Comparison of ENCODE assay signal across 1 cellular context in the genomic region with DNA sequence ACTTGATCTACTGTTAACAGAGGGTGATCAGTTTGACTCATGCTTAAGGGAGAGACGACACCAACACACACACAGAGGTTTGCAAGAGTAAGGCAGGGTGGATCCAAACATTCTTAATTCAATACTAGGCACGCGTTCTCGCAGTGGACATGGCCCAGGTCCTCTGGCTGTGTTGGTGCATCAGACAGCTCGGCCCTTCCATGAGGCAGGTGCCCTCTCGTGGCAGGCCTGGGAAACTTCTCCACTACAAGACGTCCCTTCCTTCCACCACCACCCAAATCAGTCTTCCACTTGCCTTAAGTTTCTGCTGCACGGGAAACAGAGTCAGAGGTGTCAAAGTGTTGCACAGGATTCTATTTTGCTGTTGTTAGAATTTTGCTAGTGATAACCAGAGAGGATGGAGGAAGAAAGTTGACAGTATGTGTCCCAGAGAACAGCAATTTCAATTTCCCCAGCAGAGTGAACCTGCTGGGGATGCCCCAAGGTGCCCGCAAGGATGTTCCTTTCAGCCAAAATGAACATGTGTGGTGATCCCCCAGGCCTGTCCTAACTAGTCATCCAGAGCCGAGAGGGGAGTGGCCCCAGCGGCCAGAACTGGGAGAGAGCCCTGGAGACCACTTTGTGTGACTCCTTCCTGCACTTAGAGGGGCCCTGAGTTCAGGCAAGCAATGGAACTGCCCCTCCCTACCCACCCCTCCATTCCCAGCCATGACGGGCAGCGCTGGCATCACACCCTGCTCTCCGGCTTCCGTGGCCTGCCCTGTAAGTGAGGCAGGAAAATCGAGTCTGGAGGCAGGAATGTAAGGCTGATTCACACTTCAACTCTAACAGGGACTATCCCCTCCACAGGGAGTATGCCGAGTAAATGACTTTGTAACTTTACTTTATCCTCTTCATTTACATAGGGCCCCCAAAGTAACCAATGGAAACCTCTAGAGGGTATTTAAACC.
TF ChIP-seq lines count a peak whose summit lies in the region.

No MANE protein-coding gene starts in this region.

TF ChIP-seq in IMR-90, 13 proteins besides CTCF, POLR2A, EP300 and RAD21:
- TF ChIP-seq, protein P1, sequence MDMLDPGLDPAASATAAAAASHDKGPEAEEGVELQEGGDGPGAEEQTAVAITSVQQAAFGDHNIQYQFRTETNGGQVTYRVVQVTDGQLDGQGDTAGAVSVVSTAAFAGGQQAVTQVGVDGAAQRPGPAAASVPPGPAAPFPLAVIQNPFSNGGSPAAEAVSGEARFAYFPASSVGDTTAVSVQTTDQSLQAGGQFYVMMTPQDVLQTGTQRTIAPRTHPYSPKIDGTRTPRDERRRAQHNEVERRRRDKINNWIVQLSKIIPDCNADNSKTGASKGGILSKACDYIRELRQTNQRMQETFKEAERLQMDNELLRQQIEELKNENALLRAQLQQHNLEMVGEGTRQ (IDR thresholded peaks at IDR 0.05; ENCODE audit: low read depth, low read length) = peak; percentile 40; the same call in 1 of the 2 replicates
- 0 out of 2 replicates have a peak, but pooled peaks have one; percentile 18 for TF ChIP-seq MXI1 (IDR thresholded peaks at IDR 0.05; ENCODE audit: borderline replicate concordance, low read depth, low read length)
- TF ChIP-seq CEBPB (IDR thresholded peaks at IDR 0.05; ENCODE audit: low read depth, low read length) = no peak
- no peak for TF ChIP-seq CHD1 (IDR thresholded peaks at IDR 0.05; ENCODE audit: low read depth, low read length)
- no peak for TF ChIP-seq NFE2L2 (IDR thresholded peaks at IDR 0.05; ENCODE audit: low read depth, low read length)
- peak; percentile 20; the same call in 1 of the 2 replicates for TF ChIP-seq BHLHE40 (IDR thresholded peaks at IDR 0.05; ENCODE audit: low read depth, low read length)
- TF ChIP-seq SMC3 (IDR thresholded peaks at IDR 0.05; ENCODE audit: low read depth, low read length) = peak; percentile 82
- TF ChIP-seq MAFK (IDR thresholded peaks at IDR 0.05; ENCODE audit: low read depth, low read length) = no peak
- TF ChIP-seq MAZ (IDR thresholded peaks at IDR 0.05; ENCODE audit: borderline replicate concordance, low read depth, low read length) = no peak
- no peak for TF ChIP-seq RCOR1 (IDR thresholded peaks at IDR 0.05; ENCODE audit: insufficient replicate concordance, low read length)
- no peak for TF ChIP-seq FOS (IDR thresholded peaks at IDR 0.05; ENCODE audit: low read depth, low read length)
- TF ChIP-seq RFX5 (IDR thresholded peaks at IDR 0.05; ENCODE audit: low read depth, low read length) = no peak
- TF ChIP-seq, protein P2, sequence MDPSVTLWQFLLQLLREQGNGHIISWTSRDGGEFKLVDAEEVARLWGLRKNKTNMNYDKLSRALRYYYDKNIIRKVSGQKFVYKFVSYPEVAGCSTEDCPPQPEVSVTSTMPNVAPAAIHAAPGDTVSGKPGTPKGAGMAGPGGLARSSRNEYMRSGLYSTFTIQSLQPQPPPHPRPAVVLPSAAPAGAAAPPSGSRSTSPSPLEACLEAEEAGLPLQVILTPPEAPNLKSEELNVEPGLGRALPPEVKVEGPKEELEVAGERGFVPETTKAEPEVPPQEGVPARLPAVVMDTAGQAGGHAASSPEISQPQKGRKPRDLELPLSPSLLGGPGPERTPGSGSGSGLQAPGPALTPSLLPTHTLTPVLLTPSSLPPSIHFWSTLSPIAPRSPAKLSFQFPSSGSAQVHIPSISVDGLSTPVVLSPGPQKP (IDR thresholded peaks at IDR 0.05; ENCODE audit: borderline replicate concordance, low read depth, low read length) = no peak
